Comparison of ENCODE assay signal across 26 cellular contexts in genomic region chr14:29486132-29486531, GRCh38.
"Had no signal": no experiment of that assay in that cellular context is flagged by ENCODE, and none has a peak within 500 bp of the region (broad histone marks: within the 10 kb centered on the region; RNA-seq: fewer than 3 reads in every experiment).

No MANE protein-coding gene starts in this region.

- H3K36me3 ChIP-seq: cardiac muscle cell, gastrocnemius medialis, left ventricle myocardium inferior, stomach, suprapubic skin, tibial nerve had no signal

- H3K9me3 ChIP-seq: gastrocnemius medialis, suprapubic skin, tibial nerve had no signal

- H3K27me3 ChIP-seq: cardiac muscle cell, gastrocnemius medialis, stomach, suprapubic skin, tibial nerve had no signal

- H3K4me1 ChIP-seq: gastrocnemius medialis, left ventricle myocardium inferior, stomach, suprapubic skin, tibial nerve had no signal

- H3K4me3 ChIP-seq: cardiac muscle cell, gastrocnemius medialis, left ventricle myocardium inferior, stomach, suprapubic skin, tibial nerve had no signal

- H3K27ac ChIP-seq: cardiac muscle cell, gastrocnemius medialis, left ventricle myocardium inferior, stomach, suprapubic skin, tibial nerve had no signal

- DNase-seq: activated CD8-positive, alpha-beta memory T cell treated with anti-CD3 and anti-CD28 coated beads for 24 hours; activated CD8-positive, alpha-beta memory T cell treated with anti-CD3 and anti-CD28 coated beads, Interleukin-2, amount 50 U/mL, for 48 hours; activated effector memory CD4-positive, alpha-beta T cell treated with Interleukin-2 at 50 U/mL for 16 hours; activated naive CD4-positive, alpha-beta T cell treated with anti-CD3 and anti-CD28 coated beads for 36 hours; activated naive CD8-positive, alpha-beta T cell treated with anti-CD3 and anti-CD28 coated beads, Interleukin-2, amount 10 ng/mL, durations not matched to agents 7 days and 5 days; activated T-cell treated with anti-CD3 and anti-CD28 coated beads, Interleukin-2, amount 50 U/mL, for 48 hours; amygdala; effector CD4-positive, alpha-beta T cell; erythroblast; gastrocnemius medialis; head of caudate nucleus; hypothalamus; left ventricle myocardium inferior; naive thymus-derived CD4-positive, alpha-beta T cell; occipital lobe; posterior cingulate gyrus; small intestine; stimulated activated CD4-positive, alpha-beta T cell treated with anti-CD3 and anti-CD28 coated beads, Interleukin-2, amount 100 ng/mL, for 24 hours; stomach; T-helper 9 cell had no signal

- ATAC-seq: gastrocnemius medialis; naive thymus-derived CD4-positive, alpha-beta T cell; sciatic nerve; stimulated activated memory B cell treated with anti-CD40 and anti-IgM and Interleukin-4, amounts not matched to agents 10 μg/mL and 1 μg/mL and 100 μg/mL, for 72 hours; WTC11 had no signal
